17 cellular contexts compared by ENCODE assay signal in genomic region chr15:63729115-63729884, GRCh38.
DNase-seq lines count a peak whose midpoint lies in the region; ATAC-seq and TF ChIP-seq lines count a peak whose summit lies in the region.
"Had no signal": no experiment of that assay in that cellular context is flagged by ENCODE, and none has a peak within 500 bp of the region (broad histone marks: within the 10 kb centered on the region; RNA-seq: fewer than 3 reads in every experiment).

No MANE protein-coding gene starts in this region.

- peaks cover 0 to 12% of the 10 kb centered on the region in 2 donors for H3K4me1 ChIP-seq in left lung
- H3K4me1 ChIP-seq: prostate gland, tibial nerve had no signal

- H3K36me3 Mint-ChIP-seq in activated naive CD4-positive, alpha-beta T cell treated with anti-CD3 and anti-CD28 coated beads, Interleukin-2, amount 10 ng/mL, durations not matched to agents 7 days and 5 days: peaks cover 54% of the 10 kb centered on the region

- peak overlapping the region; percentile 58 for H3K27ac Mint-ChIP-seq in activated naive CD4-positive, alpha-beta T cell treated with anti-CD3 and anti-CD28 coated beads, Interleukin-2, amount 10 ng/mL, durations not matched to agents 7 days and 5 days
- H3K27ac Mint-ChIP-seq: nephron had no signal

- no peak overlapping the region for H3K4me3 Mint-ChIP-seq in activated naive CD4-positive, alpha-beta T cell treated with anti-CD3 and anti-CD28 coated beads, Interleukin-2, amount 10 ng/mL, durations not matched to agents 7 days and 5 days
- H3K4me3 Mint-ChIP-seq: activated T-helper 1 cell treated with anti-CD3 and anti-CD28 coated beads, Interleukin-12 subunit alpha, Interleukin-12 subunit beta, Interleukin-2, Interleukin-4 antibody, amounts not matched to agents 30 ng/mL and 10 ng/mL and 1 ng/mL, durations not matched to agents 14 hours and 24 hours and 36 hours; nephron had no signal

- TF ChIP-seq CTCF in left lung (IDR thresholded peaks at IDR 0.05): no peak

- peak overlapping the region; percentile 21 to 41 for H3K27ac ChIP-seq in left lung
- H3K27ac ChIP-seq: left ventricle myocardium inferior, prostate gland, tibial nerve had no signal

- CTCF ChIA-PET in activated naive CD4-positive, alpha-beta T cell treated with anti-CD3 and anti-CD28 coated beads, Interleukin-2, amount 10 ng/mL, durations not matched to agents 7 days and 5 days (lab: Charles Lee): interaction anchor here (0.7 kb wide), 1 partner anchor 35 kb away, joined by 3 read pairs; no protein-coding TSS in a partner anchor

- intact Hi-C loops in left lung (cut with DNase I): no loop called here

- DNase-seq in stimulated activated CD4-positive, alpha-beta T cell treated with anti-CD3 and anti-CD28 coated beads, Interleukin-15, amount 100 ng/mL, for 24 hours: peak; percentile 38
- no peak for DNase-seq in stimulated activated CD4-positive, alpha-beta T cell treated with anti-CD3 and anti-CD28 coated beads, Interleukin-12 subunit alpha, Interleukin-12 subunit beta, amount 100 ng/mL, for 4 hours
- DNase-seq in activated naive CD4-positive, alpha-beta T cell treated with anti-CD3 and anti-CD28 coated beads, Interleukin-2, amount 10 ng/mL, durations not matched to agents 7 days and 5 days: no peak
- no peak for DNase-seq in left lung
- no peak for DNase-seq in NK-92 treated with Interleukin-12 subunit alpha and Interleukin-12 subunit beta, amount 100 ng/mL, for 24 hours (lab: John Stamatoyannopoulos, UW)
- no peak for DNase-seq in kidney glomerular epithelial cell (lab: John Stamatoyannopoulos, UW)
- no peak for DNase-seq in G401 (ENCODE audit: low spot score)
- DNase-seq in midbrain (lab: John Stamatoyannopoulos, UW): no peak
- DNase-seq: DMS153; effector CD4-positive, alpha-beta T cell; left ventricle myocardium inferior; NCI-H2029; NCI-H526 had no signal

- peak; percentile 67 for ATAC-seq in left lung

- no peaks in the 10 kb centered on the region for H3K27me3 ChIP-seq in left lung
- H3K27me3 ChIP-seq: tibial nerve had no signal

- H3K4me1 Mint-ChIP-seq in activated naive CD4-positive, alpha-beta T cell treated with anti-CD3 and anti-CD28 coated beads, Interleukin-2, amount 10 ng/mL, durations not matched to agents 7 days and 5 days: peaks cover 32% of the 10 kb centered on the region

- H3K36me3 ChIP-seq in left lung: peaks cover 0 to 96% of the 10 kb centered on the region in 2 donors
- H3K36me3 ChIP-seq: prostate gland had no signal

- in situ Hi-C loops in G401 (cut with HindIII; ENCODE audit: low sequenced_read_pairs): no loop called here

- H3K9me3 Mint-ChIP-seq in activated naive CD4-positive, alpha-beta T cell treated with anti-CD3 and anti-CD28 coated beads, Interleukin-2, amount 10 ng/mL, durations not matched to agents 7 days and 5 days: no peaks in the 10 kb centered on the region
- H3K9me3 Mint-ChIP-seq: activated T-helper 1 cell treated with anti-CD3 and anti-CD28 coated beads, Interleukin-12 subunit alpha, Interleukin-12 subunit beta, Interleukin-2, Interleukin-4 antibody, amounts not matched to agents 30 ng/mL and 10 ng/mL and 1 ng/mL, durations not matched to agents 14 hours and 24 hours and 36 hours; nephron had no signal

- H3K9me3 ChIP-seq in left lung: no peaks in the 10 kb centered on the region
- H3K9me3 ChIP-seq: left ventricle myocardium inferior, prostate gland, tibial nerve had no signal

- H3K4me3 ChIP-seq in left lung: no peak overlapping the region
- H3K4me3 ChIP-seq: left ventricle myocardium inferior, prostate gland, tibial nerve had no signal

- H3K27me3 Mint-ChIP-seq in activated naive CD4-positive, alpha-beta T cell treated with anti-CD3 and anti-CD28 coated beads, Interleukin-2, amount 10 ng/mL, durations not matched to agents 7 days and 5 days: no peaks in the 10 kb centered on the region
